In genomic region chr1:220700591-220701179, GRCh38 we compare ENCODE assay signal across 16 cellular contexts. TPM values are rescaled to one million over a fixed set of nuclear protein-coding genes. Genes with fewer than 3 reads are reported as not detected.
DNase-seq lines count a peak whose midpoint lies in the region; ATAC-seq and TF ChIP-seq lines count a peak whose summit lies in the region.
"Had no signal": no experiment of that assay in that cellular context is flagged by ENCODE, and none has a peak within 500 bp of the region (broad histone marks: within the 10 kb centered on the region; RNA-seq: fewer than 3 reads in every experiment).

No MANE protein-coding gene starts in this region.

- H3K27ac ChIP-seq in OCI-LY7 (ENCODE audit: low read depth, low read length, poor library complexity, severe bottlenecking), result no peak overlapping the region
- H3K27ac ChIP-seq: epithelial cell of prostate, hepatocyte, right atrium auricular region had no signal

- peak; percentile 68 for ATAC-seq in mucosa of descending colon
- ATAC-seq in GM21786 (IDR thresholded peaks at IDR 0.05; ENCODE audit: unreplicated experiment), result no peak
- ATAC-seq in HG02642 (IDR thresholded peaks at IDR 0.05; ENCODE audit: poor library complexity, unreplicated experiment), result no peak
- ATAC-seq: naive thymus-derived CD8-positive, alpha-beta T cell; T-helper 17 cell had no signal

- H3K36me3 ChIP-seq in mucosa of descending colon (ENCODE audit: low read depth), result no peaks in the 10 kb centered on the region
- no peaks in the 10 kb centered on the region for H3K36me3 ChIP-seq in OCI-LY7 (ENCODE audit: insufficient read depth, low read length)

- no peaks in the 10 kb centered on the region for H3K79me2 ChIP-seq in OCI-LY7 (ENCODE audit: insufficient read depth, low read depth, low read length)
- H3K79me2 ChIP-seq: hepatocyte had no signal

- intact Hi-C loops in mucosa of descending colon (cut with DNase I, micrococcal nuclease) (no loop called here), OCI-LY7 (cut with micrococcal nuclease; ENCODE audit: unreplicated experiment) (no loop called here)

- H4K20me1 ChIP-seq in OCI-LY7 (ENCODE audit: insufficient read depth, low read length), result no peaks in the 10 kb centered on the region

- peak; percentile 85 for DNase-seq in ELF-1 (ENCODE audit: low read depth, low spot score)
- peak; percentile 44 for DNase-seq in NCI-H2029 treated with DMSO at 0.1 percent for 48 hours (lab: John Stamatoyannopoulos, UW)
- DNase-seq in cerebellar cortex (ENCODE audit: low spot score), result peak; percentile 40
- peak in 1 of 3 donors; percentile 26 for DNase-seq in mucosa of descending colon
- no peak for DNase-seq in activated CD4-positive, alpha-beta T cell treated with anti-CD3 and anti-CD28 coated beads, Interleukin-2, amount 50 U/mL, for 48 hours
- DNase-seq in OCI-LY7 (ENCODE audit: low spot score), result no peak
- DNase-seq: activated CD4-positive, alpha-beta T cell treated with anti-CD3 and anti-CD28 coated beads for 4 hours; activated T-cell treated with anti-CD3 and anti-CD28 coated beads, Interleukin-2, amount 50 U/mL, for 24 hours; naive thymus-derived CD8-positive, alpha-beta T cell; stimulated activated CD4-positive, alpha-beta T cell treated with anti-CD3 and anti-CD28 coated beads, Interleukin-4, amount 100 ng/mL, for 1 hour; T-helper 17 cell had no signal

- H3K4me1 ChIP-seq in mucosa of descending colon (ENCODE audit: low read depth) (no peaks in the 10 kb centered on the region), OCI-LY7 (ENCODE audit: insufficient read depth, low read length, poor library complexity, severe bottlenecking) (no peaks in the 10 kb centered on the region)

- CTCF ChIA-PET in OCI-LY7 (lab: Charles Lee; ENCODE audit: unreplicated experiment), result no interaction called here

- TF ChIP-seq CTCF in mucosa of descending colon (IDR thresholded peaks at IDR 0.05) (no peak), OCI-LY7 (conservative IDR thresholded peaks at IDR 0.05; ENCODE audit: low read length) (no peak)

- no peak overlapping the region for H2AFZ ChIP-seq in OCI-LY7 (ENCODE audit: low read length)
- H2AFZ ChIP-seq: hepatocyte had no signal

- H3K9me2 ChIP-seq in OCI-LY7 (ENCODE audit: insufficient read depth, low read length), result no peaks in the 10 kb centered on the region

- no TSS peak for BruUV-seq in OCI-LY7 (replicated peaks; lab: Mats Ljungman, UMichigan)

- H3K4me3 ChIP-seq in mucosa of descending colon (no peak overlapping the region), OCI-LY7 (ENCODE audit: low read depth, low read length, poor library complexity, severe bottlenecking) (no peak overlapping the region)
- H3K4me3 ChIP-seq: hepatocyte, right atrium auricular region had no signal

- POLR2A ChIA-PET in OCI-LY7 (lab: Charles Lee), result no interaction called here

- no peaks in the 10 kb centered on the region for H3K9me3 ChIP-seq in mucosa of descending colon
- H3K9me3 ChIP-seq in OCI-LY7 (ENCODE audit: low read length), result no peaks in the 10 kb centered on the region
- H3K9me3 ChIP-seq: right atrium auricular region had no signal

- no peak overlapping the region for H3K4me2 ChIP-seq in OCI-LY7 (ENCODE audit: low read length)
- H3K4me2 ChIP-seq: hepatocyte had no signal

RNA-seq across cellular contexts. Expression of gene C1orf115, which starts 10.5 kb away (rescaled TPM):
- 100 to 1,000 TPM in 1 of 3 donors, 10 to 100 TPM in 2; 53.2 to 108 (median 85.2) TPM for total RNA-seq in mucosa of descending colon
- not detected in 2 replicates for total RNA-seq in OCI-LY7 (2014; rRNA removed; shearing (Covaris generic))
- not detected in 2 replicates for total RNA-seq in OCI-LY7 (2022)

RNA-seq across cellular contexts. Expression of gene MTARC2, which starts 47.4 kb away (rescaled TPM):
- total RNA-seq in mucosa of descending colon, result 10 to 100 TPM; 26.7 to 41.8 (median 35.6) TPM
- not detected in 2 replicates for total RNA-seq in OCI-LY7 (2014; rRNA removed; shearing (Covaris generic))
- not detected in 2 replicates for total RNA-seq in OCI-LY7 (2022)
- total RNA-seq: naive thymus-derived CD8-positive, alpha-beta T cell had no signal

Comparison
In these comparisons a context has a peak if more than half of its experiments do, and no peak if none do; other contexts are left out.
1. DNase-seq: peak in ELF-1 (single experiment), NCI-H2029 treated with DMSO at 0.1 percent for 48 hours (single experiment) and cerebellar cortex (single experiment); none in activated CD4-positive, alpha-beta T cell treated with anti-CD3 and anti-CD28 coated beads, Interleukin-2, amount 50 U/mL, for 48 hours (0 of 2) and OCI-LY7 (single experiment).
2. RNA of gene C1orf115, which starts 10.5 kb away (total RNA-seq): 53.2 to 108 TPM in mucosa of descending colon; not detected in OCI-LY7; every median in the first group is over 10 times any median in the second.
3. RNA of gene MTARC2, which starts 47.4 kb away (total RNA-seq): 26.7 to 41.8 TPM in mucosa of descending colon; not detected in OCI-LY7; every median in the first group is over 10 times any median in the second.